In genomic region chr3:106913966-106914365, GRCh38 we compare ENCODE assay signal across 19 cellular contexts.
A peak's percentile ranks its signal among the peaks of the same experiment; 100 is the strongest.
DNase-seq lines count a peak whose midpoint lies in the region; ATAC-seq, FAIRE-seq and TF ChIP-seq lines count a peak whose summit lies in the region.
"Had no signal": no experiment of that assay in that cellular context is flagged by ENCODE, and none has a peak within 500 bp of the region (broad histone marks: within the 10 kb centered on the region; RNA-seq: fewer than 3 reads in every experiment).

No MANE protein-coding gene starts in this region.

- H4K20me1 ChIP-seq in H1 (replicated peaks in 1 of 2; ENCODE audit: control insufficient read depth in 1 of 2, insufficient read depth in 2 of 2, low read length in 2 of 2): no peaks in the 10 kb centered on the region
- H4K20me1 ChIP-seq in smooth muscle cell (ENCODE audit: low read depth): no peaks in the 10 kb centered on the region
- H4K20me1 ChIP-seq in OCI-LY7 (ENCODE audit: insufficient read depth, low read length): no peaks in the 10 kb centered on the region
- H4K20me1 ChIP-seq in SK-N-SH (ENCODE audit: insufficient read depth): no peaks in the 10 kb centered on the region

- H3K9me2 ChIP-seq in OCI-LY7 (ENCODE audit: insufficient read depth, low read length): no peaks in the 10 kb centered on the region
- 0 out of 2 replicates have a peak, but pooled peaks cover 3% of the 10 kb centered on the region for H3K9me2 ChIP-seq in SK-N-SH

- peaks cover 0 to 7% of the 10 kb centered on the region in 2 experiments; a peak in 1 of 4 replicates for H3K79me2 ChIP-seq in H1 (ENCODE audit: control insufficient read depth in 1 of 2, insufficient read depth in 2 of 2, low read length in 2 of 2)
- no peaks in the 10 kb centered on the region for H3K79me2 ChIP-seq in smooth muscle cell (ENCODE audit: low read depth)
- no peaks in the 10 kb centered on the region for H3K79me2 ChIP-seq in OCI-LY7 (ENCODE audit: insufficient read depth, low read depth, low read length)
- H3K79me2 ChIP-seq in SK-N-SH (ENCODE audit: insufficient read depth): no peaks in the 10 kb centered on the region

- POLR2A ChIA-PET in H1 (lab: Charles Lee; ENCODE audit: partially characterized antibody) (interaction anchor here (1.1 kb wide), 1 partner anchor 86 kb away, joined by 3 read pairs; no protein-coding TSS in a partner anchor), OCI-LY7 (lab: Charles Lee) (no interaction called here), SK-N-SH (lab: Yijun Ruan, JAX) (no interaction called here)

- no peak for TF ChIP-seq EP300 in H1 (IDR thresholded peaks at IDR 0.05; ENCODE audit: borderline replicate concordance in 1 of 2, low read depth in 2 of 2, low read length in 2 of 2)
- no peak for TF ChIP-seq EP300 in SK-N-SH (IDR thresholded peaks at IDR 0.05; ENCODE audit: borderline replicate concordance in 1 of 2, low read depth in 1 of 2, low read length in 1 of 2)

- H3K79me1 ChIP-seq in H1 (ENCODE audit: low read depth, low read length): no peaks in the 10 kb centered on the region

- peak overlapping the region; percentile 4 to 70; a peak in 2 of 4 replicates for H3K4me2 ChIP-seq in H1 (ENCODE audit: insufficient read depth in 1 of 2, low read depth in 2 of 2, low read length in 2 of 2)
- peak overlapping the region; percentile 67 for H3K4me2 ChIP-seq in smooth muscle cell
- H3K4me2 ChIP-seq in OCI-LY7 (ENCODE audit: low read length): no peak overlapping the region
- no peak overlapping the region for H3K4me2 ChIP-seq in SK-N-SH

- H3K9me3 Mint-ChIP-seq in mesothelial cell of epicardium: peaks cover 4% of the 10 kb centered on the region

- H2BK5ac ChIP-seq in H1 (ENCODE audit: low read depth, low read length): peak overlapping the region; percentile 97

- H3F3A ChIP-seq in smooth muscle cell (ENCODE audit: low read depth): no peaks in the 10 kb centered on the region
- H3F3A ChIP-seq in SK-N-SH (replicated peaks; ENCODE audit: insufficient read depth): no peaks in the 10 kb centered on the region

- no peaks in the 10 kb centered on the region for H3K36me3 Mint-ChIP-seq in mesothelial cell of epicardium

- intact Hi-C loops in OCI-LY7 (cut with micrococcal nuclease; ENCODE audit: unreplicated experiment): no loop called here

- peak overlapping the region; percentile 79 for H3K27ac Mint-ChIP-seq in mesothelial cell of epicardium

- H3K23me2 ChIP-seq in H1 (ENCODE audit: low read depth, low read length): no peaks in the 10 kb centered on the region

- peak overlapping the region; percentile 85 for H4K91ac ChIP-seq in H1 (replicated peaks; ENCODE audit: insufficient read length, low read length)

- no peak overlapping the region for H3K4me3 Mint-ChIP-seq in mesothelial cell of epicardium

- CTCF ChIA-PET in H1 (lab: Charles Lee; ENCODE audit: partially characterized antibody): interaction anchor here (1.2 kb wide), 1 partner anchor 15 kb away, joined by 3 read pairs; no protein-coding TSS in a partner anchor
- CTCF ChIA-PET in OCI-LY7 (lab: Charles Lee; ENCODE audit: unreplicated experiment): no interaction called here
- CTCF ChIA-PET in SK-N-SH (lab: Yijun Ruan, JAX): no interaction called here

- H2BK15ac ChIP-seq in H1 (ENCODE audit: low read length): no peak overlapping the region

- H3K4me1 Mint-ChIP-seq in mesothelial cell of epicardium: peaks cover 35% of the 10 kb centered on the region

- no peak for TF ChIP-seq CTCF in H1 (IDR thresholded peaks at IDR 0.05; ENCODE audit: control extremely low read depth in 1 of 3, insufficient read depth in 1 of 3, low read depth in 1 of 3, low read length in 3 of 3)
- no peak for TF ChIP-seq CTCF in mesothelial cell of epicardium (IDR thresholded peaks at IDR 0.05; ENCODE audit: unreplicated experiment)
- no peak for TF ChIP-seq CTCF in smooth muscle cell (IDR thresholded peaks at IDR 0.05; ENCODE audit: borderline replicate concordance, insufficient read depth, poor library complexity, severe bottlenecking)
- no peak for TF ChIP-seq CTCF in OCI-LY7 (conservative IDR thresholded peaks at IDR 0.05; ENCODE audit: low read length)
- no peak for TF ChIP-seq CTCF in SK-N-SH (IDR thresholded peaks at IDR 0.05)

- H2BK20ac ChIP-seq in H1 (ENCODE audit: low read length): peak overlapping the region; percentile 73

- peak overlapping the region; percentile 89 for H4K5ac ChIP-seq in H1 (ENCODE audit: insufficient read length, low read depth, low read length)

- H3K18ac ChIP-seq in H1 (ENCODE audit: extremely low read depth, low read length): peak overlapping the region; percentile 1

- H3K14ac ChIP-seq in H1 (ENCODE audit: insufficient read length): no peak overlapping the region

- H2AFZ ChIP-seq in H1 (ENCODE audit: low read length) (no peak overlapping the region), smooth muscle cell (ENCODE audit: low read depth) (peak overlapping the region; percentile 54), OCI-LY7 (ENCODE audit: low read length) (no peak overlapping the region), SK-N-SH (ENCODE audit: low read depth) (no peak overlapping the region)

- peak; percentile 40 to 71 for DNase-seq in HAP-1 (ENCODE audit: low spot score in 2 of 2)
- DNase-seq in H1 (ENCODE audit: low read depth in 1 of 2, low spot score in 2 of 2): no peak
- DNase-seq in mesothelial cell of epicardium (ENCODE audit: low spot score in 2 of 2, unreplicated experiment in 2 of 2): no peak
- DNase-seq in smooth muscle cell (lab: John Stamatoyannopoulos, UW; ENCODE audit: unreplicated experiment): no peak
- DNase-seq in OCI-LY7 (ENCODE audit: low spot score): no peak
- no peak for DNase-seq in activated gamma-delta T cell (lab: John Stamatoyannopoulos, UW)
- no peak for DNase-seq in SK-N-SH
- DNase-seq: DMS 273 treated with DMSO at 0.1 percent for 48 hours, IMR-90, Karpas-422, MM.1S, NCI-H1105 treated with DMSO at 0.1 percent for 48 hours, NCI-H187, NCI-H446 treated with DMSO at 0.1 percent for 48 hours, NCI-H748 treated with DMSO at 0.1 percent for 48 hours, PC-3 had no signal

- peak; percentile 42 for FAIRE-seq in H1 (lab: Jason Lieb, UNC)

- H3K23ac ChIP-seq in H1 (ENCODE audit: insufficient read length): no peak overlapping the region

- peak overlapping the region; percentile 33 for H3K56ac ChIP-seq in H1 (replicated peaks; ENCODE audit: insufficient read length, low read depth, low read length)

- no peak for TF ChIP-seq POLR2A in H1 (IDR thresholded peaks at IDR 0.05; ENCODE audit: control extremely low read depth in 1 of 2, low read depth in 2 of 2, low read length in 2 of 2)

- peak overlapping the region; percentile 50; the same call in 1 of the 2 replicates for H3K27ac ChIP-seq in H1 (ENCODE audit: low read depth, low read length)
- H3K27ac ChIP-seq in smooth muscle cell (ENCODE audit: low read depth): no peak overlapping the region
- H3K27ac ChIP-seq in OCI-LY7 (ENCODE audit: low read depth, low read length, poor library complexity, severe bottlenecking): no peak overlapping the region
- H3K27ac ChIP-seq in SK-N-SH (ENCODE audit: low read depth in 2 of 2, low read length in 1 of 2): no peak overlapping the region
- H3K27ac ChIP-seq: C4-2B, RWPE1 had no signal

- H3K4me3 ChIP-seq in HAP-1 (no peak overlapping the region), H1 (ENCODE audit: extremely low read depth in 1 of 4, insufficient read depth in 2 of 4, low read depth in 3 of 4, low read length in 4 of 4) (peak overlapping the region in 1 of 4 experiments; percentile 55; a peak in 1 of 8 replicates), smooth muscle cell (no peak overlapping the region), OCI-LY7 (ENCODE audit: low read depth, low read length, poor library complexity, severe bottlenecking) (no peak overlapping the region), SK-N-SH (ENCODE audit: low read depth in 2 of 2, low read length in 1 of 2) (no peak overlapping the region)

- peak overlapping the region; percentile 34 for H2BK12ac ChIP-seq in H1 (ENCODE audit: low read depth, low read length)

- BruUV-seq in OCI-LY7 (replicated peaks; lab: Mats Ljungman, UMichigan): no TSS peak

- H3K36me3 ChIP-seq in HAP-1 (replicated peaks): no peaks in the 10 kb centered on the region
- H3K36me3 ChIP-seq in H1 (ENCODE audit: control insufficient read depth in 2 of 4, insufficient read depth in 4 of 4, low read length in 3 of 4): peaks cover 0 to 17% (median 9%) of the 10 kb centered on the region in 4 experiments; a peak in 3 of 8 replicates
- no peaks in the 10 kb centered on the region for H3K36me3 ChIP-seq in smooth muscle cell (ENCODE audit: low read depth)
- H3K36me3 ChIP-seq in OCI-LY7 (ENCODE audit: insufficient read depth, low read length): no peaks in the 10 kb centered on the region
- no peaks in the 10 kb centered on the region for H3K36me3 ChIP-seq in SK-N-SH (replicated peaks in 1 of 2; ENCODE audit: control insufficient read depth in 1 of 2, insufficient read depth in 2 of 2, low read length in 1 of 2)

- H3K4ac ChIP-seq in H1 (replicated peaks; ENCODE audit: insufficient read length, low read depth, low read length): no peak overlapping the region

- WGBS in H1 (ENCODE audit: extremely low coverage in 1 of 2, insufficient coverage in 1 of 2, insufficient read length in 1 of 2, insufficient replicate concordance in 2 of 2, low coverage in 1 of 2, low lambda C conversion rate in 2 of 2, missing lambda C conversion rate in 1 of 2), 2 experiments: 29% methylated on average over 4 of the region's 4 CpGs; no CpG with 5 or more reads in 1 of the 2 experiments
- 76% methylated on average over 4 of the region's 4 CpGs for WGBS in smooth muscle cell (ENCODE audit: low lambda C conversion rate)
- WGBS in SK-N-SH (ENCODE audit: low lambda C conversion rate): 90% methylated on average over 4 of the region's 4 CpGs

- H3K9me3 ChIP-seq in HAP-1 (0 out of 2 replicates have a peak, but pooled peaks cover 1% of the 10 kb centered on the region), H1 (ENCODE audit: insufficient read depth in 2 of 2, low read depth in 1 of 2, low read length in 1 of 2) (peaks cover 5% of the 10 kb centered on the region in 2 experiments; a peak in 3 of 4 replicates), smooth muscle cell (replicated peaks; ENCODE audit: low read depth) (no peaks in the 10 kb centered on the region), OCI-LY7 (ENCODE audit: low read length) (no peaks in the 10 kb centered on the region), SK-N-SH (no peaks in the 10 kb centered on the region)

- peak overlapping the region; percentile 78; the same call in 1 of the 2 replicates for H2AK5ac ChIP-seq in H1 (ENCODE audit: low read depth, low read length)

- no peak overlapping the region for H4K8ac ChIP-seq in H1 (ENCODE audit: extremely low read depth, insufficient read depth, low read length)

- H3K4me1 ChIP-seq in HAP-1 (peaks cover 32% of the 10 kb centered on the region), H1 (replicated peaks in 1 of 4; ENCODE audit: control insufficient read depth in 3 of 4, insufficient read depth in 4 of 4, low read length in 3 of 4) (peaks cover 3 to 24% (median 10%) of the 10 kb centered on the region in 4 experiments; a peak in 5 of 7 replicates), smooth muscle cell (ENCODE audit: low read depth) (peaks cover 4% of the 10 kb centered on the region), OCI-LY7 (ENCODE audit: insufficient read depth, low read length, poor library complexity, severe bottlenecking) (no peaks in the 10 kb centered on the region), SK-N-SH (ENCODE audit: control insufficient read depth in 1 of 2, insufficient read depth in 2 of 2, low read depth in 1 of 2, low read length in 1 of 2) (no peaks in the 10 kb centered on the region; a peak in 1 of 4 replicates)

- H2BK120ac ChIP-seq in H1 (replicated peaks; ENCODE audit: low read depth, low read length): peak overlapping the region; percentile 97

- in situ Hi-C loops in HAP-1 (cut with MboI; ENCODE audit: low sequenced_read_pairs): no loop called here

- H3K9ac ChIP-seq in H1 (replicated peaks in 1 of 4; ENCODE audit: extremely low read depth in 1 of 4, low read depth in 3 of 4, low read length in 3 of 4) (no peak overlapping the region), smooth muscle cell (ENCODE audit: low read depth) (no peak overlapping the region), SK-N-SH (no peak overlapping the region)

- TF ChIP-seq RAD21 in H1 (IDR thresholded peaks at IDR 0.05 in 1 of 2, conservative IDR thresholded peaks at IDR 0.05 in 1 of 2; ENCODE audit: low read depth in 2 of 2, low read length in 2 of 2) (no peak), SK-N-SH (IDR thresholded peaks at IDR 0.05; ENCODE audit: low read length) (no peak)

- no peaks in the 10 kb centered on the region for H3K27me3 ChIP-seq in HAP-1 (ENCODE audit: low read depth)
- no peaks in the 10 kb centered on the region for H3K27me3 ChIP-seq in H1 (replicated peaks in 1 of 4; ENCODE audit: control insufficient read depth in 3 of 4, extremely low read depth in 1 of 4, insufficient read depth in 3 of 4, low read length in 3 of 4)
- H3K27me3 ChIP-seq in smooth muscle cell (ENCODE audit: low read depth): no peaks in the 10 kb centered on the region
- no peaks in the 10 kb centered on the region for H3K27me3 ChIP-seq in SK-N-SH (ENCODE audit: insufficient read depth)

- no peak for ATAC-seq in esophagus mucosa
- ATAC-seq: PC-3 had no signal

- no peaks in the 10 kb centered on the region for H3K27me3 Mint-ChIP-seq in mesothelial cell of epicardium (ENCODE audit: low read depth)

Comparison
In these comparisons a context has a peak if more than half of its experiments do, and no peak if none do; other contexts are left out.
1. DNase-seq: peak in HAP-1 (2 of 2); none in H1 (0 of 2), mesothelial cell of epicardium (0 of 2), smooth muscle cell (single experiment), OCI-LY7 (single experiment), activated gamma-delta T cell (single experiment) and SK-N-SH (single experiment).
2. H3K4me2 ChIP-seq: peak in H1 (2 of 2) and smooth muscle cell (single experiment); none in OCI-LY7 (single experiment) and SK-N-SH (single experiment).